22 cellular contexts compared by ENCODE assay signal in the genomic region with DNA sequence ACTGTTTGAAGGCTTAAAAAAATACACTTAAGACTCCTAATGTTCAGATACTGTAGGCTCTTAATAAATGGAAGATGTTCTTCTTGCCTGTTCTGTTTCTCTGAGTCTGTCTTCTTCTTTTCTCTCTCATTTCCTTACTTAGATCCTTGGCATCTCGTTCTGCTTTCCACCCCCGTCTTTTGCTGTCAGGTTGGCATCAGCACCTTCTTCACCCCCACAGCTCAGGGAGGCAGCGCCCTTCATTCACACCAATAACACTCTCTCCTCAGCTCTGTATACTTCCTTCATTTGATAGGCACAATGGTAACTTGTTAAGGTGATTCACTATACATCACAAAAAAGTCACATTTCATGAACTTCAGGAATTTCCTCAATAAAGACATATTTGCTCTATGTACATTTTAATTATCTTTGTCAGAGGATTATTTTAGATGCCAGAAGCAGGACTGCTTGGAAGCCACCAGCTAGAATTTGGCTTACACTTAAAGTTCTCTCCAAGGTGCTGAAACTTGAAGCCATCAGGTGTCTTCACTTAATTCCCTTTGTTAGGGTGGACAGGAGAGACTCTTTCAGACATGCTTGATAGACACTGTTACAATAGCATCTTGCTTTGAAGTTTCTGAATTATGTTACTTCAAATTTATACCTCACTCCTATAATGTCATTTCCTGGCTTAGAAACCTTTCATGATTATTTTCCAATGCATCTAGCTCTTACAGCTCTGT.
A peak's percentile ranks its signal among the peaks of the same experiment; 100 is the strongest.
DNase-seq lines count a peak whose midpoint lies in the region; ATAC-seq, FAIRE-seq and TF ChIP-seq lines count a peak whose summit lies in the region.
"Had no signal": no experiment of that assay in that cellular context is flagged by ENCODE, and none has a peak within 500 bp of the region (broad histone marks: within the 10 kb centered on the region; RNA-seq: fewer than 3 reads in every experiment).

No MANE protein-coding gene starts in this region.

- TF ChIP-seq EP300 in H1 (IDR thresholded peaks at IDR 0.05; ENCODE audit: borderline replicate concordance in 1 of 2, low read depth in 2 of 2, low read length in 2 of 2): no peak
- TF ChIP-seq EP300 in gastroesophageal sphincter (IDR thresholded peaks at IDR 0.05): no peak

- no peak for ATAC-seq in gastroesophageal sphincter
- ATAC-seq: CD8-positive, alpha-beta T cell; HCT116 had no signal

- H3K23me2 ChIP-seq in H1 (ENCODE audit: low read depth, low read length): peaks cover 2% of the 10 kb centered on the region; the same call in 1 of the 2 replicates

- H2BK20ac ChIP-seq in H1 (ENCODE audit: low read length): no peak overlapping the region

- no peaks in the 10 kb centered on the region for H3K9me2 ChIP-seq in Karpas-422 (replicated peaks; ENCODE audit: insufficient read depth, low read length)

- H3K9ac ChIP-seq in Karpas-422 (ENCODE audit: low read length): no peak overlapping the region
- H3K9ac ChIP-seq in H1 (replicated peaks in 1 of 4; ENCODE audit: extremely low read depth in 1 of 4, low read depth in 3 of 4, low read length in 3 of 4): no peak overlapping the region
- H3K9ac ChIP-seq: BLaER1 treated with 17β-estradiol and CSF1 and Interleukin-3, amounts not matched to agents 10 nM and 100 nM; GM23248 had no signal

- H3K4me3 Mint-ChIP-seq in nephron progenitor cell: no peak overlapping the region
- H3K4me3 Mint-ChIP-seq: CD8-positive, alpha-beta T cell had no signal

- H3K79me2 ChIP-seq in Karpas-422 (ENCODE audit: low read length) (no peaks in the 10 kb centered on the region), H1 (ENCODE audit: control insufficient read depth in 1 of 2, insufficient read depth in 2 of 2, low read length in 2 of 2) (no peaks in the 10 kb centered on the region)

- no peak overlapping the region for H3K23ac ChIP-seq in H1 (ENCODE audit: insufficient read length)

- POLR2A ChIA-PET in H1 (lab: Charles Lee; ENCODE audit: partially characterized antibody): no interaction called here

- H2AFZ ChIP-seq in Karpas-422 (ENCODE audit: low read length) (no peak overlapping the region), H1 (ENCODE audit: low read length) (no peak overlapping the region)
- H2AFZ ChIP-seq: GM23248 had no signal

- in situ Hi-C loops in Caki2 (cut with HindIII; ENCODE audit: low pct_unique_long_range_greater_than_20kb, low sequenced_read_pairs): no loop called here

- no peak overlapping the region for H2AK5ac ChIP-seq in H1 (ENCODE audit: low read depth, low read length)

- peaks cover 8% of the 10 kb centered on the region for H3K27me3 Mint-ChIP-seq in nephron progenitor cell (ENCODE audit: low read depth, poor library complexity)

- CTCF ChIA-PET in H1 (lab: Charles Lee; ENCODE audit: partially characterized antibody): no interaction called here

- no peak overlapping the region for H4K5ac ChIP-seq in H1 (ENCODE audit: insufficient read length, low read depth, low read length)

- H3K4me1 Mint-ChIP-seq in nephron progenitor cell: peaks cover 6% of the 10 kb centered on the region

- H3K9me3 Mint-ChIP-seq in nephron progenitor cell: no peaks in the 10 kb centered on the region
- H3K9me3 Mint-ChIP-seq: CD8-positive, alpha-beta T cell had no signal

- no peak overlapping the region for H3K4ac ChIP-seq in H1 (replicated peaks; ENCODE audit: insufficient read length, low read depth, low read length)

- no peaks in the 10 kb centered on the region for H3K79me1 ChIP-seq in H1 (ENCODE audit: low read depth, low read length)

- H3K36me3 ChIP-seq in Karpas-422 (ENCODE audit: insufficient read depth, low read length): no peaks in the 10 kb centered on the region
- H3K36me3 ChIP-seq in H1 (ENCODE audit: control insufficient read depth in 2 of 4, insufficient read depth in 4 of 4, low read length in 3 of 4): no peaks in the 10 kb centered on the region
- H3K36me3 ChIP-seq in gastroesophageal sphincter: no peaks in the 10 kb centered on the region
- H3K36me3 ChIP-seq: BLaER1 treated with 17β-estradiol and CSF1 and Interleukin-3, amounts not matched to agents 10 nM and 100 nM; MG63 had no signal

- H3K14ac ChIP-seq in H1 (ENCODE audit: insufficient read length): no peak overlapping the region

- WGBS in H1 (ENCODE audit: extremely low coverage in 1 of 2, insufficient coverage in 1 of 2, insufficient read length in 1 of 2, insufficient replicate concordance in 2 of 2, low coverage in 1 of 2, low lambda C conversion rate in 2 of 2, missing lambda C conversion rate in 1 of 2), 2 experiments: 74% methylated on average over 3 of the region's 3 CpGs; no CpG with 5 or more reads in 1 of the 2 experiments
- WGBS in gastroesophageal sphincter (ENCODE audit: low coverage in 1 of 2), 2 donors: 41 to 44% methylated on average over 2 to 3 of the region's 3 CpGs

- H3K27ac ChIP-seq in Karpas-422 (ENCODE audit: low read length): no peak overlapping the region
- no peak overlapping the region for H3K27ac ChIP-seq in H1 (ENCODE audit: low read depth, low read length)
- no peak overlapping the region for H3K27ac ChIP-seq in gastroesophageal sphincter
- H3K27ac ChIP-seq: BLaER1 treated with 17β-estradiol and CSF1 and Interleukin-3, amounts not matched to agents 10 nM and 100 nM; GM23248; SK-N-MC had no signal

- H2BK12ac ChIP-seq in H1 (ENCODE audit: low read depth, low read length): no peak overlapping the region

- H3K27me3 ChIP-seq in Karpas-422 (ENCODE audit: low read length) (no peaks in the 10 kb centered on the region), H1 (replicated peaks in 1 of 4; ENCODE audit: control insufficient read depth in 3 of 4, extremely low read depth in 1 of 4, insufficient read depth in 3 of 4, low read length in 3 of 4) (no peaks in the 10 kb centered on the region), gastroesophageal sphincter (no peaks in the 10 kb centered on the region)
- H3K27me3 ChIP-seq: MG63 had no signal

- no peak overlapping the region for H3K56ac ChIP-seq in H1 (replicated peaks; ENCODE audit: insufficient read length, low read depth, low read length)

- H4K20me1 ChIP-seq in Karpas-422 (ENCODE audit: insufficient read depth, low read depth, low read length) (no peaks in the 10 kb centered on the region), H1 (replicated peaks in 1 of 2; ENCODE audit: control insufficient read depth in 1 of 2, insufficient read depth in 2 of 2, low read length in 2 of 2) (no peaks in the 10 kb centered on the region)

- H3K9me3 ChIP-seq in Karpas-422 (ENCODE audit: low read length): no peaks in the 10 kb centered on the region; the same call in 1 of the 2 replicates
- no peaks in the 10 kb centered on the region for H3K9me3 ChIP-seq in H1 (ENCODE audit: insufficient read depth in 2 of 2, low read depth in 1 of 2, low read length in 1 of 2)
- H3K9me3 ChIP-seq in gastroesophageal sphincter: no peaks in the 10 kb centered on the region
- H3K9me3 ChIP-seq: MG63 had no signal

- H2BK120ac ChIP-seq in H1 (replicated peaks; ENCODE audit: low read depth, low read length): no peak overlapping the region

- peak; percentile 85 for FAIRE-seq in H1 (lab: Jason Lieb, UNC)
- FAIRE-seq: GM12891, GM18507 had no signal

- H3K4me2 ChIP-seq in Karpas-422 (ENCODE audit: low read depth, low read length, poor library complexity, severe bottlenecking) (no peak overlapping the region), H1 (ENCODE audit: insufficient read depth in 1 of 2, low read depth in 2 of 2, low read length in 2 of 2) (no peak overlapping the region)

- H4K91ac ChIP-seq in H1 (replicated peaks; ENCODE audit: insufficient read length, low read length): no peak overlapping the region

- no peak overlapping the region for H2BK15ac ChIP-seq in H1 (ENCODE audit: low read length)

- TF ChIP-seq POLR2A in H1 (IDR thresholded peaks at IDR 0.05; ENCODE audit: control extremely low read depth in 1 of 2, low read depth in 2 of 2, low read length in 2 of 2) (no peak), gastroesophageal sphincter (IDR thresholded peaks at IDR 0.05) (no peak)

- no peak overlapping the region for H2BK5ac ChIP-seq in H1 (ENCODE audit: low read depth, low read length)

- DNase-seq in Caki2 (ENCODE audit: low read depth): peak; percentile 4
- DNase-seq in Karpas-422: peak; percentile 42
- no peak for DNase-seq in H1 (ENCODE audit: low read depth in 1 of 2, low spot score in 2 of 2)
- DNase-seq in nephron progenitor cell: peak; percentile 13
- no peak for DNase-seq in iPS-NIHi7 (ENCODE audit: extremely low spot score)
- DNase-seq in activated T-cell treated with anti-CD3 and anti-CD28 coated beads for 4 hours: no peak
- DNase-seq: CD8-positive, alpha-beta T cell; DMS53; EL; GM23248; MG63; NCI-H187; NCI-H2107; NCI-H510A; NCI-H748 treated with DMSO at 0.1 percent for 48 hours; SHP77 had no signal

- no peak overlapping the region for H3K27ac Mint-ChIP-seq in nephron progenitor cell
- H3K27ac Mint-ChIP-seq: CD8-positive, alpha-beta T cell had no signal

- no peaks in the 10 kb centered on the region for H3K4me1 ChIP-seq in Karpas-422 (ENCODE audit: low read length)
- H3K4me1 ChIP-seq in H1 (replicated peaks in 1 of 4; ENCODE audit: control insufficient read depth in 3 of 4, insufficient read depth in 4 of 4, low read length in 3 of 4): no peaks in the 10 kb centered on the region
- no peaks in the 10 kb centered on the region for H3K4me1 ChIP-seq in gastroesophageal sphincter

- no peak overlapping the region for H3K4me3 ChIP-seq in Karpas-422 (ENCODE audit: low read length)
- no peak overlapping the region for H3K4me3 ChIP-seq in H1 (ENCODE audit: extremely low read depth in 1 of 4, insufficient read depth in 2 of 4, low read depth in 3 of 4, low read length in 4 of 4)
- no peak overlapping the region for H3K4me3 ChIP-seq in gastroesophageal sphincter
- H3K4me3 ChIP-seq: BLaER1 treated with 17β-estradiol and CSF1 and Interleukin-3, amounts not matched to agents 10 nM and 100 nM; GM23248; MG63; SK-N-MC had no signal

- H3K18ac ChIP-seq in H1 (ENCODE audit: extremely low read depth, low read length): no peak overlapping the region

- no peak overlapping the region for H4K8ac ChIP-seq in H1 (ENCODE audit: extremely low read depth, insufficient read depth, low read length)

- TF ChIP-seq CTCF in H1 (IDR thresholded peaks at IDR 0.05; ENCODE audit: control extremely low read depth in 1 of 3, insufficient read depth in 1 of 3, low read depth in 1 of 3, low read length in 3 of 3) (no peak), nephron progenitor cell (IDR thresholded peaks at IDR 0.05) (no peak), gastroesophageal sphincter (IDR thresholded peaks at IDR 0.05) (no peak)

- H3K36me3 Mint-ChIP-seq in nephron progenitor cell (ENCODE audit: low read depth): no peaks in the 10 kb centered on the region
- H3K36me3 Mint-ChIP-seq: CD8-positive, alpha-beta T cell had no signal

- TF ChIP-seq RAD21 in H1 (IDR thresholded peaks at IDR 0.05 in 1 of 2, conservative IDR thresholded peaks at IDR 0.05 in 1 of 2; ENCODE audit: low read depth in 2 of 2, low read length in 2 of 2): no peak

TF ChIP-seq in H1, 55 proteins besides CTCF, POLR2A, EP300 and RAD21 (continues in another document):
- TF ChIP-seq CREB1 (IDR thresholded peaks at IDR 0.05) (no peak), NRF1 (IDR thresholded peaks at IDR 0.05; ENCODE audit: low read depth, low read length) (no peak), CBX5 (IDR thresholded peaks at IDR 0.05; ENCODE audit: low read depth, low read length) (no peak), BACH1 (IDR thresholded peaks at IDR 0.05; ENCODE audit: low read length) (no peak), RXRA (IDR thresholded peaks at IDR 0.05; ENCODE audit: insufficient read depth, low read depth, low read length) (no peak), GABPA (IDR thresholded peaks at IDR 0.05; ENCODE audit: borderline replicate concordance, insufficient read depth, low read length) (no peak)

Comparison
In these comparisons a context has a peak if more than half of its experiments do, and no peak if none do; other contexts are left out.
1. DNase-seq: peak in Caki2 (single experiment), Karpas-422 (single experiment) and nephron progenitor cell (single experiment); none in H1 (0 of 2), iPS-NIHi7 (single experiment) and activated T-cell treated with anti-CD3 and anti-CD28 coated beads for 4 hours (single experiment).